19 cellular contexts compared by ENCODE assay signal in the genomic region with DNA sequence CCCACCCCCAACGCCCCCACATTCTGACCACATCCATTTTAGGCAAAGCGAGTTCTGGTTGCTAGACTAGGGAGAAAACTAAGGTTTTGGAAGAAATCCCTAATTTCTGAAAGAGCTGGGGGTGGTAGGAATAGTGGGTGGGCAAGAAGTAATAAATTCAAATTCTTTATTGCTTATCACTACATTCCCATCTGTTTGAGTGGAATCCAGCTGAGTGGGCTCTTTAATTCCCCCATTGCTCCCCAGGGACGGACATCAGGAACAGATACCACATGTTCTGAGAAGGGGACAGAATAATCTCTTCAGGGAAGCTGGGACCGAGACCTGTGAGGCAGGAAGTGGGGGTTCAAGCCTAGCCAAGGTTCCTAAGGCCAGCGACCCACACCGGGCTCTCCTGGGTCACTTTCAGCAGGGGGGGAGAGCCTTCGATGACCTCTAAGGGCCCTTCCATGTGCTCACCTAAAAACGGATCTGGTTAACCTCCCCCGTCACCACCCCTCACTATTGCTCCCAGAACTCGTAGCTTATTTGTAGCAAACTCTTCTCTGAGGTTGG. TPM values are rescaled to one million over a fixed set of nuclear protein-coding genes. Genes with fewer than 3 reads are reported as not detected.
A peak's percentile ranks its signal among the peaks of the same experiment; 100 is the strongest.
DNase-seq lines count a peak whose midpoint lies in the region; ATAC-seq and TF ChIP-seq lines count a peak whose summit lies in the region.
"Had no signal": no experiment of that assay in that cellular context is flagged by ENCODE, and none has a peak within 500 bp of the region (broad histone marks: within the 10 kb centered on the region; RNA-seq: fewer than 3 reads in every experiment).

No MANE protein-coding gene starts in this region.

- H4K5ac ChIP-seq in IMR-90 (ENCODE audit: low read depth, low read length): no peak overlapping the region

- TF ChIP-seq POLR2A in IMR-90 (IDR thresholded peaks at IDR 0.05; ENCODE audit: low read depth, low read length) (no peak), gastrocnemius medialis (IDR thresholded peaks at IDR 0.05) (no peak)

- H2BK20ac ChIP-seq in IMR-90 (ENCODE audit: low read depth, low read length): 0 out of 2 replicates have a peak overlapping the region, but pooled peaks have one; percentile 50

- TF ChIP-seq RAD21 in IMR-90 (IDR thresholded peaks at IDR 0.05; ENCODE audit: low read length): no peak

- no peaks in the 10 kb centered on the region for H3K27me3 ChIP-seq in CD8-positive, alpha-beta T cell (ENCODE audit: insufficient read depth, low read length)
- H3K27me3 ChIP-seq in IMR-90 (ENCODE audit: control insufficient read depth, insufficient read depth, low read length): no peaks in the 10 kb centered on the region
- H3K27me3 ChIP-seq in gastrocnemius medialis: no peaks in the 10 kb centered on the region
- H3K27me3 ChIP-seq in PC-3 (ENCODE audit: low read length): no peaks in the 10 kb centered on the region

- no peak overlapping the region for H3K4me3 ChIP-seq in CD8-positive, alpha-beta T cell (ENCODE audit: low read depth, low read length)
- H3K4me3 ChIP-seq in IMR-90 (ENCODE audit: insufficient read depth, low read depth, low read length) (no peak overlapping the region), gastrocnemius medialis (no peak overlapping the region), PC-3 (ENCODE audit: low read length) (no peak overlapping the region)
- H3K4me3 ChIP-seq: mucosa of descending colon had no signal

- H3K9me3 Mint-ChIP-seq in CD8-positive, alpha-beta T cell: no peaks in the 10 kb centered on the region
- no peaks in the 10 kb centered on the region for H3K9me3 Mint-ChIP-seq in brain
- H3K9me3 Mint-ChIP-seq: activated T-cell treated with anti-CD3 and anti-CD28 coated beads, Interleukin-2, amount 50 U/mL, for 4 hours had no signal

- in situ Hi-C loops in IMR-90 (cut with MboI; ENCODE audit: low sequenced_read_pairs) (loop anchor here (5.0 kb wide), 1 partner anchor 287 kb away; no protein-coding TSS in a partner anchor), gastrocnemius medialis (cut with MboI; ENCODE audit: low sequenced_read_pairs in 4 of 4) (loop anchor here (25.0 kb wide), 1 partner anchor 277 kb away; no protein-coding TSS in a partner anchor)

- peaks cover 79% of the 10 kb centered on the region for H3K36me3 Mint-ChIP-seq in CD8-positive, alpha-beta T cell
- peaks cover 52% of the 10 kb centered on the region for H3K36me3 Mint-ChIP-seq in brain

- no peak overlapping the region for H3K23ac ChIP-seq in IMR-90 (ENCODE audit: low read depth, low read length)

- H3K79me1 ChIP-seq in IMR-90 (ENCODE audit: low read depth in 1 of 2, low read length in 2 of 2): peaks cover 0 to 25% of the 10 kb centered on the region in 2 experiments; a peak in 2 of 4 replicates

- DNase-seq in CD8-positive, alpha-beta T cell: no peak
- no peak for DNase-seq in IMR-90
- DNase-seq in gastrocnemius medialis: no peak
- no peak for DNase-seq in amniotic stem cell (lab: John Stamatoyannopoulos, UW)
- DNase-seq in PC-3: no peak
- DNase-seq in stimulated activated CD4-positive, alpha-beta T cell treated with anti-CD3 and anti-CD28 coated beads, Interleukin-4, amount 100 ng/mL, for 1 hour: no peak
- DNase-seq in NCI-H1436 treated with DMSO at 0.1 percent for 48 hours (lab: John Stamatoyannopoulos, UW): no peak
- DNase-seq: activated CD4-positive, alpha-beta T cell treated with anti-CD3 and anti-CD28 coated beads, Interleukin-2, amount 50 U/mL, for 1 hour; activated T-cell treated with anti-CD3 and anti-CD28 coated beads, Interleukin-2, amount 50 U/mL, for 4 hours; caudate nucleus; DMS 273 treated with DMSO at 0.1 percent for 48 hours; effector memory CD4-positive, alpha-beta T cell; GF-D8; mucosa of descending colon; MV-4-11; NCI-H2081 treated with DMSO at 0.1 percent for 48 hours; NCI-H510A; stimulated activated CD4-positive, alpha-beta T cell treated with anti-CD3 and anti-CD28 coated beads, Interleukin-4, amount 100 ng/mL, for 24 hours had no signal

- H2AK9ac ChIP-seq in IMR-90 (replicated peaks; ENCODE audit: low read depth, low read length, poor library complexity): peak overlapping the region; percentile 31

- dilution Hi-C loops in IMR-90 (cut with HindIII; ENCODE audit: low sequenced_read_pairs, unreplicated experiment): no loop called here

- no TSS peak for BruUV-seq in IMR-90 (replicated peaks; lab: Mats Ljungman, UMichigan)
- no TSS peak for BruUV-seq in PC-3 (replicated peaks; lab: Mats Ljungman, UMichigan)

- H3K27ac ChIP-seq in CD8-positive, alpha-beta T cell (ENCODE audit: low read depth, low read length): no peak overlapping the region
- no peak overlapping the region for H3K27ac ChIP-seq in IMR-90 (ENCODE audit: insufficient read depth, low read length)
- peak overlapping the region; percentile 0 to 62 (median 24) for H3K27ac ChIP-seq in gastrocnemius medialis
- H3K27ac ChIP-seq in PC-3 (ENCODE audit: low read length): no peak overlapping the region

- H3K36me3 ChIP-seq in CD8-positive, alpha-beta T cell (ENCODE audit: insufficient read depth, low read length): peaks cover 10% of the 10 kb centered on the region
- H3K36me3 ChIP-seq in IMR-90 (ENCODE audit: control insufficient read depth, insufficient read depth, low read length) (peaks cover 33% of the 10 kb centered on the region), gastrocnemius medialis (no peaks in the 10 kb centered on the region), PC-3 (ENCODE audit: low read depth, low read length) (peaks cover 29% of the 10 kb centered on the region)

- intact Hi-C loops in CD8-positive, alpha-beta T cell (cut with DNase I, micrococcal nuclease): loop anchor here in 1 of 2 experiments (5.0 kb wide), 1 partner anchor 192 kb away; a partner anchor contains a TSS
- intact Hi-C loops in IMR-90 (cut with micrococcal nuclease): loop anchor here (5.0 kb wide), 1 partner anchor 287 kb away; no protein-coding TSS in a partner anchor
- intact Hi-C loops in gastrocnemius medialis (cut with DNase I; ENCODE audit: low total_unique reads): loop anchor here (5.0 kb wide), 2 partner anchors 192 to 287 kb away; a partner anchor contains a TSS
- intact Hi-C loops in PC-3 (cut with micrococcal nuclease): loop anchor here (5.0 kb wide), 1 partner anchor 272 kb away; no protein-coding TSS in a partner anchor

- peaks cover 3% of the 10 kb centered on the region for H3K4me1 ChIP-seq in CD8-positive, alpha-beta T cell (ENCODE audit: insufficient read depth, low read length)
- H3K4me1 ChIP-seq in IMR-90 (ENCODE audit: control insufficient read depth, insufficient read depth, low read length) (peaks cover 15% of the 10 kb centered on the region), gastrocnemius medialis (no peaks in the 10 kb centered on the region), PC-3 (ENCODE audit: insufficient read depth, low read length) (no peaks in the 10 kb centered on the region)

- H3K27ac Mint-ChIP-seq in CD8-positive, alpha-beta T cell: peak overlapping the region; percentile 62
- H3K27ac Mint-ChIP-seq in brain: peak overlapping the region in 4 of 5 experiments; percentile 43 to 70 (median 56)

- H4K20me1 ChIP-seq in IMR-90 (ENCODE audit: insufficient read depth, low read length) (no peaks in the 10 kb centered on the region), PC-3 (ENCODE audit: low read length) (no peaks in the 10 kb centered on the region)

- 0 out of 2 replicates have a peak overlapping the region, but pooled peaks have one; percentile 57 for H2BK120ac ChIP-seq in IMR-90 (ENCODE audit: low read depth, low read length)

- TF ChIP-seq CTCF in CD8-positive, alpha-beta T cell (IDR thresholded peaks at IDR 0.05): no peak
- TF ChIP-seq CTCF in IMR-90 (conservative IDR thresholded peaks at IDR 0.05; ENCODE audit: low read depth, low read length): no peak
- TF ChIP-seq CTCF in brain (conservative IDR thresholded peaks at IDR 0.05): no peak
- TF ChIP-seq CTCF in gastrocnemius medialis (IDR thresholded peaks at IDR 0.05 in 4 of 5, conservative IDR thresholded peaks at IDR 0.05 in 1 of 5): no peak
- no peak for TF ChIP-seq CTCF in PC-3 (conservative IDR thresholded peaks at IDR 0.05; ENCODE audit: low read depth, low read length)

- no peak overlapping the region for H3K9ac ChIP-seq in IMR-90 (ENCODE audit: low read depth, low read length)
- H3K9ac ChIP-seq in PC-3 (ENCODE audit: low read length): no peak overlapping the region

- H3K79me2 ChIP-seq in PC-3 (ENCODE audit: low read length): no peaks in the 10 kb centered on the region

- H3K4ac ChIP-seq in IMR-90 (ENCODE audit: low read depth, low read length): peak overlapping the region; percentile 69

- no peaks in the 10 kb centered on the region for H3K9me2 ChIP-seq in PC-3 (replicated peaks; ENCODE audit: low read length)

- H3K4me2 ChIP-seq in IMR-90 (ENCODE audit: low read depth, low read length) (no peak overlapping the region), PC-3 (ENCODE audit: low read length) (no peak overlapping the region)

- H3K4me1 Mint-ChIP-seq in CD8-positive, alpha-beta T cell (ENCODE audit: low read depth): peaks cover 12% of the 10 kb centered on the region
- peaks cover 15% of the 10 kb centered on the region for H3K4me1 Mint-ChIP-seq in brain

- H2BK5ac ChIP-seq in IMR-90 (ENCODE audit: low read depth, low read length, poor library complexity, severe bottlenecking): no peak overlapping the region

- WGBS in IMR-90 (ENCODE audit: extremely low coverage in 2 of 2, insufficient read length in 1 of 2), 2 experiments: no CpG with 5 or more reads among the region's 10 CpGs

- H3K56ac ChIP-seq in IMR-90 (ENCODE audit: extremely low read depth, insufficient read depth, low read length): no peak overlapping the region

- H3K9me3 ChIP-seq in CD8-positive, alpha-beta T cell (ENCODE audit: low read length): no peaks in the 10 kb centered on the region
- H3K9me3 ChIP-seq in IMR-90 (ENCODE audit: control insufficient read depth, insufficient read depth, low read length): no peaks in the 10 kb centered on the region
- H3K9me3 ChIP-seq in gastrocnemius medialis: no peaks in the 10 kb centered on the region
- H3K9me3 ChIP-seq in PC-3 (ENCODE audit: low read length): no peaks in the 10 kb centered on the region
- H3K9me3 ChIP-seq: mucosa of descending colon had no signal

- peak overlapping the region in 1 of 2 experiments; percentile 87; a peak in 1 of 4 replicates for H4K8ac ChIP-seq in IMR-90 (ENCODE audit: low read depth in 2 of 2, low read length in 2 of 2)

- POLR2A ChIA-PET in CD8-positive, alpha-beta T cell (lab: Charles Lee): interaction anchor here (0.8 kb wide), 1 partner anchor 288 kb away, joined by 3 read pairs; no protein-coding TSS in a partner anchor
- POLR2A ChIA-PET in IMR-90 (lab: Charles Lee; ENCODE audit: unreplicated experiment): no interaction called here
- POLR2A ChIA-PET in PC-3 (lab: Charles Lee; ENCODE audit: unreplicated experiment): no interaction called here

- H3K27me3 Mint-ChIP-seq in CD8-positive, alpha-beta T cell (ENCODE audit: low read depth): no peaks in the 10 kb centered on the region
- no peaks in the 10 kb centered on the region for H3K27me3 Mint-ChIP-seq in brain

- H3K4me3 Mint-ChIP-seq in CD8-positive, alpha-beta T cell: no peak overlapping the region
- H3K4me3 Mint-ChIP-seq in brain: no peak overlapping the region
- H3K4me3 Mint-ChIP-seq: activated T-cell treated with anti-CD3 and anti-CD28 coated beads, Interleukin-2, amount 50 U/mL, for 4 hours had no signal

- H3K9me1 ChIP-seq in IMR-90 (ENCODE audit: insufficient read depth, low read length): peaks cover 24% of the 10 kb centered on the region

- H3K18ac ChIP-seq in IMR-90 (ENCODE audit: low read depth, low read length): no peak overlapping the region

- H2BK15ac ChIP-seq in IMR-90 (ENCODE audit: low read depth, low read length): peak overlapping the region; percentile 26; the same call in 1 of the 3 replicates

- CTCF ChIA-PET in CD8-positive, alpha-beta T cell (lab: Charles Lee): interaction anchor here (0.6 to 8.6 kb wide), 20 partner anchors 23 to 293 kb away, joined by 3 to 105 read pairs (median 3); no protein-coding TSS in a partner anchor
- CTCF ChIA-PET in IMR-90 (lab: Yijun Ruan, JAX): interaction anchor here (0.5 to 1.6 kb wide), 3 partner anchors 11 to 1450 kb away, joined by 3 to 8 read pairs (median 4); no protein-coding TSS in a partner anchor
- CTCF ChIA-PET in PC-3 (lab: Charles Lee): interaction anchor here (0.5 kb wide), 1 partner anchor 21 kb away, joined by 4 read pairs; no protein-coding TSS in a partner anchor

- peak overlapping the region; percentile 28; the same call in 1 of the 2 replicates for H3K14ac ChIP-seq in IMR-90 (replicated peaks; ENCODE audit: low read depth, low read length)

- H4K91ac ChIP-seq in IMR-90 (ENCODE audit: insufficient read depth, low read depth, low read length): no peak overlapping the region; the same call in 1 of the 2 replicates

- H2AFZ ChIP-seq in IMR-90 (replicated peaks; ENCODE audit: low read length, poor library complexity) (peak overlapping the region; percentile 10), PC-3 (ENCODE audit: low read length) (no peak overlapping the region)

- no peak for ATAC-seq in CD8-positive, alpha-beta T cell
- ATAC-seq in IMR-90 (ENCODE audit: low read depth): no peak
- peak; percentile 22 to 25 for ATAC-seq in gastrocnemius medialis
- no peak for ATAC-seq in PC-3

- no peaks in the 10 kb centered on the region for H3F3A ChIP-seq in PC-3 (ENCODE audit: low read length, unreplicated experiment)

- H2AK5ac ChIP-seq in IMR-90 (ENCODE audit: low read depth, low read length): peak overlapping the region; percentile 30; the same call in 1 of the 2 replicates

RNA-seq across cellular contexts. Expression of a gene that starts 42.3 kb away (rescaled TPM):
- total RNA-seq in CD8-positive, alpha-beta T cell: 10 to 100 TPM; 17.0 to 17.4 TPM
- total RNA-seq in IMR-90 (2012; rRNA removed) (47.0 and 71.1 TPM in 2 replicates), gastrocnemius medialis (10 to 100 TPM; 52.2 to 63.7 (median 56.0) TPM), PC-3 (2014; rRNA removed) (72.2 and 82.1 TPM in 2 replicates)
- polyA plus RNA-seq in IMR-90 (2012; rRNA removed) (24.0 and 28.5 TPM in 2 replicates), brain (ENCODE audit: insufficient read depth, low read depth, low replicate concordance) (33.6 TPM)
- 8.0 and 10.3 TPM in 2 replicates for polyA plus RNA-seq in IMR-90 (2012; cell fraction: cytosol; rRNA removed)
- polyA plus RNA-seq in IMR-90 (2012; cell fraction: nucleus; rRNA removed; ENCODE audit: low replicate concordance): 1.8 and 8.3 TPM in 2 replicates

Comparison
In these comparisons a context has a peak if more than half of its experiments do, and no peak if none do; other contexts are left out.
1. ATAC-seq: peak in gastrocnemius medialis (2 of 2); none in CD8-positive, alpha-beta T cell (single experiment), IMR-90 (single experiment) and PC-3 (single experiment).
2. H3K27ac ChIP-seq: peak in gastrocnemius medialis (4 of 4); none in CD8-positive, alpha-beta T cell (single experiment), IMR-90 (single experiment) and PC-3 (single experiment).